ENCODE assay signal across 1 cellular context in the genomic region with DNA sequence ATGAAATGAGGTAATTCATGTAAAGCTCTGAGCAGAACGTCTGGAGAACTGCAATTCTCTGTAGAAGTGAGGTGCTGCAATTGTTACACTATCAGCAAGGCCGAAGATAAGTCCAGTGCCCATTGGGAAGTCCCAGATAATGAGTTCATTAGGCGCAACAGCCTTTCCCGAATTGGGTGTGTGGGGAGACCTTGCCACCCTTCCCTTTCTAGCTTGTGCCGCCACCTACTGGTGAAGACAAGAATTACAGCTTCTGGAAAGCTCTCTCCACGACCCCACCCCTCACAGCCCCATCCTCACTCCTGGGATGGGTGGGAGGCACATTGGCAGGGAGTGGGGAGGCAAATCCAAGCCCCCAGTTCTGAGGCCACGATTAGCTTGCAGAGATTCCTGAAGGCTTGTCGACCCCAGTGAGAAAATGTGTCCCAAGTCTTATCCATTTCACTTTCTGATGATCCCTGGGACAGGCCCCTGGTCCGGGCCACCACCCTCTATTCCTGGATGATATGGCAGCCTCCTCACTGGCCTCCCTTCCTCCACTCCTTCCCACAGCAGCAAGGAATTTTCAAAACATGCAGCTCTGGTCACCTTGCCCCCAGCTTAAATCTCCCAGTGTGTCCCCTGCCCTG.
TF ChIP-seq lines count a peak whose summit lies in the region.

No MANE protein-coding gene starts in this region.

TF ChIP-seq in HepG2, 621 proteins besides CTCF, POLR2A, EP300 and RAD21 (continues in another document):
- TF ChIP-seq ZNF775 (CRISPR knock-in tag; IDR thresholded peaks at IDR 0.05; ENCODE audit: borderline replicate concordance) (no peak), HOXA5 (CRISPR knock-in tag; IDR thresholded peaks at IDR 0.05) (no peak), STAG1 (CRISPR knock-in tag; IDR thresholded peaks at IDR 0.05) (peak; percentile 88), GABPA (IDR thresholded peaks at IDR 0.05; ENCODE audit: low read depth, low read length) (no peak), GABPA (CRISPR knock-in tag; IDR thresholded peaks at IDR 0.05; ENCODE audit: low read depth) (no peak), NCOA2 (CRISPR knock-in tag; IDR thresholded peaks at IDR 0.05) (no peak), MEIS1 (CRISPR knock-in tag; IDR thresholded peaks at IDR 0.05; ENCODE audit: borderline replicate concordance) (no peak), PAX8 (CRISPR knock-in tag; IDR thresholded peaks at IDR 0.05; ENCODE audit: borderline replicate concordance) (no peak), ZNF879 (CRISPR knock-in tag; IDR thresholded peaks at IDR 0.05) (no peak), HOXA3 (CRISPR knock-in tag; IDR thresholded peaks at IDR 0.05) (no peak), MED1 (CRISPR knock-in tag; IDR thresholded peaks at IDR 0.05) (no peak), ETV5 (CRISPR knock-in tag; IDR thresholded peaks at IDR 0.05; ENCODE audit: borderline replicate concordance) (no peak), KLF12 (CRISPR knock-in tag; IDR thresholded peaks at IDR 0.05; ENCODE audit: borderline replicate concordance) (no peak), ZNF670 (CRISPR knock-in tag; IDR thresholded peaks at IDR 0.05; ENCODE audit: borderline replicate concordance) (no peak), MYC (CRISPR knock-in tag; IDR thresholded peaks at IDR 0.05; ENCODE audit: borderline replicate concordance) (no peak), TAF1 (CRISPR knock-in tag; IDR thresholded peaks at IDR 0.05) (no peak), ZMYM3 (CRISPR knock-in tag; IDR thresholded peaks at IDR 0.05) (no peak), ZNF547 (CRISPR knock-in tag; IDR thresholded peaks at IDR 0.05) (no peak), WIZ (CRISPR knock-in tag; IDR thresholded peaks at IDR 0.05) (no peak), ZNF235 (CRISPR knock-in tag; IDR thresholded peaks at IDR 0.05; ENCODE audit: borderline replicate concordance) (no peak), SMC3 (IDR thresholded peaks at IDR 0.05; ENCODE audit: low read length) (peak; percentile 76; the same call in 1 of the 2 replicates), KDM5A (IDR thresholded peaks at IDR 0.05; ENCODE audit: borderline replicate concordance, low read length) (no peak), ATF7 (IDR thresholded peaks at IDR 0.05) (no peak), ATF7 (CRISPR knock-in tag; IDR thresholded peaks at IDR 0.05) (no peak), ZNF563 (CRISPR knock-in tag; IDR thresholded peaks at IDR 0.05) (no peak), NR3C1 (CRISPR knock-in tag; IDR thresholded peaks at IDR 0.05) (no peak), ZNF772 (CRISPR knock-in tag; IDR thresholded peaks at IDR 0.05) (peak; percentile 44; the same call in 1 of the 2 replicates), ARNTL (CRISPR knock-in tag; IDR thresholded peaks at IDR 0.05) (no peak), SNRNP70 (IDR thresholded peaks at IDR 0.05; ENCODE audit: low read depth, low read length) (no peak), TCF7 (IDR thresholded peaks at IDR 0.05; ENCODE audit: low read depth) (no peak), TEAD3 (CRISPR knock-in tag; optimal IDR thresholded peaks at IDR 0.05; ENCODE audit: borderline replicate concordance) (peak; percentile 13), TOPORS (CRISPR knock-in tag; IDR thresholded peaks at IDR 0.05) (no peak), SALL1 (CRISPR knock-in tag; IDR thresholded peaks at IDR 0.05) (0 out of 2 replicates have a peak, but pooled peaks have one; percentile 11), ZNF251 (CRISPR knock-in tag; IDR thresholded peaks at IDR 0.05) (no peak), FOXC1 (CRISPR knock-in tag; IDR thresholded peaks at IDR 0.05; ENCODE audit: borderline replicate concordance) (no peak), ZNF501 (CRISPR knock-in tag; IDR thresholded peaks at IDR 0.05) (0 out of 2 replicates have a peak, but pooled peaks have one; percentile 16), ESRRA (CRISPR knock-in tag; IDR thresholded peaks at IDR 0.05; ENCODE audit: low read depth) (no peak), AHR (CRISPR knock-in tag; IDR thresholded peaks at IDR 0.05) (no peak), ZMYM2 (CRISPR knock-in tag; IDR thresholded peaks at IDR 0.05) (no peak), ZSCAN30 (CRISPR knock-in tag; IDR thresholded peaks at IDR 0.05) (no peak)
- TF ChIP-seq, protein P1, sequence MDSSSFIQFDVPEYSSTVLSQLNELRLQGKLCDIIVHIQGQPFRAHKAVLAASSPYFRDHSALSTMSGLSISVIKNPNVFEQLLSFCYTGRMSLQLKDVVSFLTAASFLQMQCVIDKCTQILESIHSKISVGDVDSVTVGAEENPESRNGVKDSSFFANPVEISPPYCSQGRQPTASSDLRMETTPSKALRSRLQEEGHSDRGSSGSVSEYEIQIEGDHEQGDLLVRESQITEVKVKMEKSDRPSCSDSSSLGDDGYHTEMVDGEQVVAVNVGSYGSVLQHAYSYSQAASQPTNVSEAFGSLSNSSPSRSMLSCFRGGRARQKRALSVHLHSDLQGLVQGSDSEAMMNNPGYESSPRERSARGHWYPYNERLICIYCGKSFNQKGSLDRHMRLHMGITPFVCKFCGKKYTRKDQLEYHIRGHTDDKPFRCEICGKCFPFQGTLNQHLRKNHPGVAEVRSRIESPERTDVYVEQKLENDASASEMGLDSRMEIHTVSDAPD (CRISPR knock-in tag; IDR thresholded peaks at IDR 0.05), result no peak
- TF ChIP-seq, protein P2, sequence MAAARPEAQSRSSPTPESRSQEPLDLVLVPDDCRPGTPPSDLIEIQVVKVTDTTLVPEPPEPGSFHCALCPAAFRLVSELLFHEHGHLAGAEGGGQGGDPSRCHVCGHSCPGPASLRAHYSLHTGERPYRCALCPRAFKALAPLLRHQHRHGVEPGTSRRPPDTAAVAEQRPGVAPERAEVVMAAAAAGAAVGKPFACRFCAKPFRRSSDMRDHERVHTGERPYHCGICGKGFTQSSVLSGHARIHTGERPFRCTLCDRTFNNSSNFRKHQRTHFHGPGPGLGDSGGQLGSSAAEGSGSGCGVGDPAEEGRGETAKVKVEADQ (CRISPR knock-in tag; IDR thresholded peaks at IDR 0.05; ENCODE audit: borderline replicate concordance), result no peak
- TF ChIP-seq, protein P3, sequence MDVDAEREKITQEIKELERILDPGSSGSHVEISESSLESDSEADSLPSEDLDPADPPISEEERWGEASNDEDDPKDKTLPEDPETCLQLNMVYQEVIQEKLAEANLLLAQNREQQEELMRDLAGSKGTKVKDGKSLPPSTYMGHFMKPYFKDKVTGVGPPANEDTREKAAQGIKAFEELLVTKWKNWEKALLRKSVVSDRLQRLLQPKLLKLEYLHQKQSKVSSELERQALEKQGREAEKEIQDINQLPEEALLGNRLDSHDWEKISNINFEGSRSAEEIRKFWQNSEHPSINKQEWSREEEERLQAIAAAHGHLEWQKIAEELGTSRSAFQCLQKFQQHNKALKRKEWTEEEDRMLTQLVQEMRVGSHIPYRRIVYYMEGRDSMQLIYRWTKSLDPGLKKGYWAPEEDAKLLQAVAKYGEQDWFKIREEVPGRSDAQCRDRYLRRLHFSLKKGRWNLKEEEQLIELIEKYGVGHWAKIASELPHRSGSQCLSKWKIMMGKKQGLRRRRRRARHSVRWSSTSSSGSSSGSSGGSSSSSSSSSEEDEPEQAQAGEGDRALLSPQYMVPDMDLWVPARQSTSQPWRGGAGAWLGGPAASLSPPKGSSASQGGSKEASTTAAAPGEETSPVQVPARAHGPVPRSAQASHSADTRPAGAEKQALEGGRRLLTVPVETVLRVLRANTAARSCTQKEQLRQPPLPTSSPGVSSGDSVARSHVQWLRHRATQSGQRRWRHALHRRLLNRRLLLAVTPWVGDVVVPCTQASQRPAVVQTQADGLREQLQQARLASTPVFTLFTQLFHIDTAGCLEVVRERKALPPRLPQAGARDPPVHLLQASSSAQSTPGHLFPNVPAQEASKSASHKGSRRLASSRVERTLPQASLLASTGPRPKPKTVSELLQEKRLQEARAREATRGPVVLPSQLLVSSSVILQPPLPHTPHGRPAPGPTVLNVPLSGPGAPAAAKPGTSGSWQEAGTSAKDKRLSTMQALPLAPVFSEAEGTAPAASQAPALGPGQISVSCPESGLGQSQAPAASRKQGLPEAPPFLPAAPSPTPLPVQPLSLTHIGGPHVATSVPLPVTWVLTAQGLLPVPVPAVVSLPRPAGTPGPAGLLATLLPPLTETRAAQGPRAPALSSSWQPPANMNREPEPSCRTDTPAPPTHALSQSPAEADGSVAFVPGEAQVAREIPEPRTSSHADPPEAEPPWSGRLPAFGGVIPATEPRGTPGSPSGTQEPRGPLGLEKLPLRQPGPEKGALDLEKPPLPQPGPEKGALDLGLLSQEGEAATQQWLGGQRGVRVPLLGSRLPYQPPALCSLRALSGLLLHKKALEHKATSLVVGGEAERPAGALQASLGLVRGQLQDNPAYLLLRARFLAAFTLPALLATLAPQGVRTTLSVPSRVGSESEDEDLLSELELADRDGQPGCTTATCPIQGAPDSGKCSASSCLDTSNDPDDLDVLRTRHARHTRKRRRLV (CRISPR knock-in tag; IDR thresholded peaks at IDR 0.05), result no peak
- TF ChIP-seq, protein P4, sequence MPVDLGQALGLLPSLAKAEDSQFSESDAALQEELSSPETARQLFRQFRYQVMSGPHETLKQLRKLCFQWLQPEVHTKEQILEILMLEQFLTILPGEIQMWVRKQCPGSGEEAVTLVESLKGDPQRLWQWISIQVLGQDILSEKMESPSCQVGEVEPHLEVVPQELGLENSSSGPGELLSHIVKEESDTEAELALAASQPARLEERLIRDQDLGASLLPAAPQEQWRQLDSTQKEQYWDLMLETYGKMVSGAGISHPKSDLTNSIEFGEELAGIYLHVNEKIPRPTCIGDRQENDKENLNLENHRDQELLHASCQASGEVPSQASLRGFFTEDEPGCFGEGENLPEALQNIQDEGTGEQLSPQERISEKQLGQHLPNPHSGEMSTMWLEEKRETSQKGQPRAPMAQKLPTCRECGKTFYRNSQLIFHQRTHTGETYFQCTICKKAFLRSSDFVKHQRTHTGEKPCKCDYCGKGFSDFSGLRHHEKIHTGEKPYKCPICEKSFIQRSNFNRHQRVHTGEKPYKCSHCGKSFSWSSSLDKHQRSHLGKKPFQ (CRISPR knock-in tag; IDR thresholded peaks at IDR 0.05; ENCODE audit: insufficient replicate concordance), result no peak
- TF ChIP-seq, protein P5, sequence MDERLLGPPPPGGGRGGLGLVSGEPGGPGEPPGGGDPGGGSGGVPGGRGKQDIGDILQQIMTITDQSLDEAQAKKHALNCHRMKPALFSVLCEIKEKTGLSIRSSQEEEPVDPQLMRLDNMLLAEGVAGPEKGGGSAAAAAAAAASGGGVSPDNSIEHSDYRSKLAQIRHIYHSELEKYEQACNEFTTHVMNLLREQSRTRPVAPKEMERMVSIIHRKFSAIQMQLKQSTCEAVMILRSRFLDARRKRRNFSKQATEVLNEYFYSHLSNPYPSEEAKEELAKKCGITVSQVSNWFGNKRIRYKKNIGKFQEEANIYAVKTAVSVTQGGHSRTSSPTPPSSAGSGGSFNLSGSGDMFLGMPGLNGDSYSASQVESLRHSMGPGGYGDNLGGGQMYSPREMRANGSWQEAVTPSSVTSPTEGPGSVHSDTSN (CRISPR knock-in tag; IDR thresholded peaks at IDR 0.05), result no peak
- TF ChIP-seq, protein P6, sequence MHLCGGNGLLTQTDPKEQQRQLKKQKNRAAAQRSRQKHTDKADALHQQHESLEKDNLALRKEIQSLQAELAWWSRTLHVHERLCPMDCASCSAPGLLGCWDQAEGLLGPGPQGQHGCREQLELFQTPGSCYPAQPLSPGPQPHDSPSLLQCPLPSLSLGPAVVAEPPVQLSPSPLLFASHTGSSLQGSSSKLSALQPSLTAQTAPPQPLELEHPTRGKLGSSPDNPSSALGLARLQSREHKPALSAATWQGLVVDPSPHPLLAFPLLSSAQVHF (CRISPR knock-in tag; IDR thresholded peaks at IDR 0.05), result no peak
- TF ChIP-seq, protein P7, sequence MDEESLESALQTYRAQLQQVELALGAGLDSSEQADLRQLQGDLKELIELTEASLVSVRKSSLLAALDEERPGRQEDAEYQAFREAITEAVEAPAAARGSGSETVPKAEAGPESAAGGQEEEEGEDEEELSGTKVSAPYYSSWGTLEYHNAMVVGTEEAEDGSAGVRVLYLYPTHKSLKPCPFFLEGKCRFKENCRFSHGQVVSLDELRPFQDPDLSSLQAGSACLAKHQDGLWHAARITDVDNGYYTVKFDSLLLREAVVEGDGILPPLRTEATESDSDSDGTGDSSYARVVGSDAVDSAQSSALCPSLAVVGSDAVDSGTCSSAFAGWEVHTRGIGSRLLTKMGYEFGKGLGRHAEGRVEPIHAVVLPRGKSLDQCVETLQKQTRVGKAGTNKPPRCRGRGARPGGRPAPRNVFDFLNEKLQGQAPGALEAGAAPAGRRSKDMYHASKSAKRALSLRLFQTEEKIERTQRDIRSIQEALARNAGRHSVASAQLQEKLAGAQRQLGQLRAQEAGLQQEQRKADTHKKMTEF (CRISPR knock-in tag; IDR thresholded peaks at IDR 0.05), result no peak
- TF ChIP-seq, protein P8, sequence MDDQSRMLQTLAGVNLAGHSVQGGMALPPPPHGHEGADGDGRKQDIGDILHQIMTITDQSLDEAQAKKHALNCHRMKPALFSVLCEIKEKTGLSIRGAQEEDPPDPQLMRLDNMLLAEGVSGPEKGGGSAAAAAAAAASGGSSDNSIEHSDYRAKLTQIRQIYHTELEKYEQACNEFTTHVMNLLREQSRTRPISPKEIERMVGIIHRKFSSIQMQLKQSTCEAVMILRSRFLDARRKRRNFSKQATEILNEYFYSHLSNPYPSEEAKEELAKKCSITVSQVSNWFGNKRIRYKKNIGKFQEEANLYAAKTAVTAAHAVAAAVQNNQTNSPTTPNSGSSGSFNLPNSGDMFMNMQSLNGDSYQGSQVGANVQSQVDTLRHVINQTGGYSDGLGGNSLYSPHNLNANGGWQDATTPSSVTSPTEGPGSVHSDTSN (CRISPR knock-in tag; IDR thresholded peaks at IDR 0.05; ENCODE audit: borderline replicate concordance), result no peak
- TF ChIP-seq, protein P9, sequence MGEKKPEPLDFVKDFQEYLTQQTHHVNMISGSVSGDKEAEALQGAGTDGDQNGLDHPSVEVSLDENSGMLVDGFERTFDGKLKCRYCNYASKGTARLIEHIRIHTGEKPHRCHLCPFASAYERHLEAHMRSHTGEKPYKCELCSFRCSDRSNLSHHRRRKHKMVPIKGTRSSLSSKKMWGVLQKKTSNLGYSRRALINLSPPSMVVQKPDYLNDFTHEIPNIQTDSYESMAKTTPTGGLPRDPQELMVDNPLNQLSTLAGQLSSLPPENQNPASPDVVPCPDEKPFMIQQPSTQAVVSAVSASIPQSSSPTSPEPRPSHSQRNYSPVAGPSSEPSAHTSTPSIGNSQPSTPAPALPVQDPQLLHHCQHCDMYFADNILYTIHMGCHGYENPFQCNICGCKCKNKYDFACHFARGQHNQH (CRISPR knock-in tag; IDR thresholded peaks at IDR 0.05), result no peak
- TF ChIP-seq, protein P10, sequence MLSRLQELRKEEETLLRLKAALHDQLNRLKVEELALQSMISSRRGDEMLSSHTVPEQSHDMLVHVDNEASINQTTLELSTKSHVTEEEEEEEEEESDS (CRISPR knock-in tag; IDR thresholded peaks at IDR 0.05; ENCODE audit: borderline replicate concordance), result no peak
- TF ChIP-seq, protein P11, sequence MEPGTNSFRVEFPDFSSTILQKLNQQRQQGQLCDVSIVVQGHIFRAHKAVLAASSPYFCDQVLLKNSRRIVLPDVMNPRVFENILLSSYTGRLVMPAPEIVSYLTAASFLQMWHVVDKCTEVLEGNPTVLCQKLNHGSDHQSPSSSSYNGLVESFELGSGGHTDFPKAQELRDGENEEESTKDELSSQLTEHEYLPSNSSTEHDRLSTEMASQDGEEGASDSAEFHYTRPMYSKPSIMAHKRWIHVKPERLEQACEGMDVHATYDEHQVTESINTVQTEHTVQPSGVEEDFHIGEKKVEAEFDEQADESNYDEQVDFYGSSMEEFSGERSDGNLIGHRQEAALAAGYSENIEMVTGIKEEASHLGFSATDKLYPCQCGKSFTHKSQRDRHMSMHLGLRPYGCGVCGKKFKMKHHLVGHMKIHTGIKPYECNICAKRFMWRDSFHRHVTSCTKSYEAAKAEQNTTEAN (CRISPR knock-in tag; conservative IDR thresholded peaks at IDR 0.05), result no peak
